Comparison of ENCODE assay signal across 8 cellular contexts in the genomic region with DNA sequence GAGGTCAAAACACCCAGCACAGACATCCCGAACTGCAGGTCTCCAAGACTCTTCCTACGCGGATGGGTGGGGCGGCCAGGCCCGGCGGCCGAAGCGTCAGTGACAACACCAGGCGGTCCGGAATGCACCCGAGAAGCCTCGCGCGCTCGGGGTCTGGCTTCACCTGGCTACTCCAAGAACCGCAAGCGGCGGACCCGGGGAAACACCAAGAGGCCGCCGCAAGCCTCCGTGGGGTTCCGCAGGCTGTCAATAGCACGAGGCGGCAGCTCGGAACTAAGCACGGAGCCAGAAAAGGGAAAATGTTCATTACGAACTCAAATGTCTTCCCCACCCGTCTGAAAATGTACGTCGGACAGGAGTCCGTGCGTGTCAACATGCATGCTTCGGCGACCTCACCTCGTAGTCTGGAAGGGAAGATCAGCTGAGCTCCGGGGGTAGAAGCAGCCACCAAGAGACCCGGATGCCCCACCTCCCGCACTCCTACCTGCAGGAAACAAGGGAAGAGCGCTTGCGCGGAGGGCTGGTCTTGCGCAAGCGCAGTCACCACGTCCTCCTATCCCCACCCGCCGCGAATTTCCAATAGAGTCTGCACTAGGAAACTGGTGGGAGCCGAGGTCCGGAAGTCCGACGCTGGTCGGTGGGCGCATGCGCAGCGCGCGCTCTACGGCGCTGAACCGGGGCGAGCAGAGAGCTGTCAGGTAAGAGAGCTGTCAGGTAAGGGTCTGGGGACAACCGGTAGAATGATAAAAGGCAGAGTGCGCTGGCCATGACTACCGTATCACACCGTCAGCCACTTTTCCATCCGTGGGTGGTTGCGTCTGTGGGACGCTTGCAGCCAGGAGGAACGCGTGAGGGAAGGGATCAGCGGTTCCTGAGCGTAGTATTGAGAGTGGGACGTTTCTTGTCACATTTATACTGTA. TPM values are rescaled to one million over a fixed set of nuclear protein-coding genes. Genes with fewer than 3 reads are reported as not detected.
DNase-seq lines count a peak whose midpoint lies in the region; ATAC-seq and TF ChIP-seq lines count a peak whose summit lies in the region.

A gene (plus strand): TSS at position 646 of the 920 bp plus-strand sequence. CDS start 3,864 bp downstream, outside the sequence.
A gene (minus strand): TSS at position 500 of the 920 bp plus-strand sequence. CDS start 958 bp downstream, outside the sequence.

- peaks cover 9% of the 10 kb centered on the region for H3K4me1 ChIP-seq in GM23338 (ENCODE audit: insufficient read depth)

- H3K4me1 Mint-ChIP-seq in GM23338: no peaks in the 10 kb centered on the region; the same call in none of the 3 replicates
- peaks cover 26% of the 10 kb centered on the region for H3K4me1 Mint-ChIP-seq in activated T-helper 1 cell treated with anti-CD3 and anti-CD28 coated beads, Interleukin-12 subunit alpha, Interleukin-12 subunit beta, Interleukin-2, Interleukin-4 antibody, amounts not matched to agents 30 ng/mL and 10 ng/mL and 1 ng/mL, durations not matched to agents 14 hours and 24 hours and 36 hours (ENCODE audit: low read depth)
- H3K4me1 Mint-ChIP-seq in natural killer cell treated with Interleukin-12 subunit alpha and Interleukin-12 subunit beta and Interleukin-15 and Interleukin-18, amount 100 ng/mL, for 72 hours (ENCODE audit: low read depth in 2 of 2): peaks cover 28 to 36% of the 10 kb centered on the region in 2 donors

- H3K4me3 ChIP-seq in GM23338 (peak within 1 kb of the TSS; percentile 64), fibroblast of the aortic adventitia (ENCODE audit: low read depth, low read length) (peak within 1 kb of the TSS; percentile 100)

- peak within 1 kb of the TSS; percentile 80 for H3K4me2 ChIP-seq in GM23338

- no peaks in the 10 kb centered on the region for H3K36me3 ChIP-seq in GM23338 (ENCODE audit: insufficient read depth)

- no peaks in the 10 kb centered on the region for H3K27me3 ChIP-seq in GM23338 (ENCODE audit: insufficient read depth)

- H3K27ac ChIP-seq in GM23338 (ENCODE audit: low read depth): no peak within 1 kb of the TSS

- H3K79me2 ChIP-seq in GM23338 (replicated peaks; ENCODE audit: insufficient read depth): peaks cover 9% of the 10 kb centered on the region; the same call in 1 of the 2 replicates

- no peak within 1 kb of the TSS for H3K27ac Mint-ChIP-seq in GM23338
- H3K27ac Mint-ChIP-seq in activated T-helper 1 cell treated with anti-CD3 and anti-CD28 coated beads, Interleukin-12 subunit alpha, Interleukin-12 subunit beta, Interleukin-2, Interleukin-4 antibody, amounts not matched to agents 30 ng/mL and 10 ng/mL and 1 ng/mL, durations not matched to agents 14 hours and 24 hours and 36 hours: peak within 1 kb of the TSS; percentile 19
- no peak within 1 kb of the TSS for H3K27ac Mint-ChIP-seq in natural killer cell treated with Interleukin-12 subunit alpha and Interleukin-12 subunit beta and Interleukin-15 and Interleukin-18, amount 100 ng/mL, for 72 hours

- no peak within 1 kb of the TSS for H3K4me3 Mint-ChIP-seq in GM23338
- no peak within 1 kb of the TSS for H3K4me3 Mint-ChIP-seq in activated T-helper 1 cell treated with anti-CD3 and anti-CD28 coated beads, Interleukin-12 subunit alpha, Interleukin-12 subunit beta, Interleukin-2, Interleukin-4 antibody, amounts not matched to agents 30 ng/mL and 10 ng/mL and 1 ng/mL, durations not matched to agents 14 hours and 24 hours and 36 hours
- no peak within 1 kb of the TSS for H3K4me3 Mint-ChIP-seq in natural killer cell treated with Interleukin-12 subunit alpha and Interleukin-12 subunit beta and Interleukin-15 and Interleukin-18, amount 100 ng/mL, for 72 hours

- H3K9me2 ChIP-seq in GM23338 (ENCODE audit: insufficient read depth): no peaks in the 10 kb centered on the region

- no peaks in the 10 kb centered on the region; the same call in 1 of the 3 replicates for H3K36me3 Mint-ChIP-seq in GM23338 (ENCODE audit: low read depth)
- peaks cover 20% of the 10 kb centered on the region for H3K36me3 Mint-ChIP-seq in activated T-helper 1 cell treated with anti-CD3 and anti-CD28 coated beads, Interleukin-12 subunit alpha, Interleukin-12 subunit beta, Interleukin-2, Interleukin-4 antibody, amounts not matched to agents 30 ng/mL and 10 ng/mL and 1 ng/mL, durations not matched to agents 14 hours and 24 hours and 36 hours (ENCODE audit: low read depth)
- peaks cover 26% of the 10 kb centered on the region for H3K36me3 Mint-ChIP-seq in natural killer cell treated with Interleukin-12 subunit alpha and Interleukin-12 subunit beta and Interleukin-15 and Interleukin-18, amount 100 ng/mL, for 72 hours

- DNase-seq in Daoy (ENCODE audit: low read depth): peak; percentile 98
- peak; percentile 98 for DNase-seq in GM23338 (ENCODE audit: low spot score)
- DNase-seq in Kasumi-1 (lab: John Stamatoyannopoulos, UW): peak; percentile 98
- peak; percentile 97 for DNase-seq in RKO (ENCODE audit: low spot score)
- peak; percentile 92 for DNase-seq in activated T-helper 1 cell treated with anti-CD3 and anti-CD28 coated beads, Interleukin-12 subunit alpha, Interleukin-12 subunit beta, Interleukin-2, Interleukin-4 antibody, amounts not matched to agents 30 ng/mL and 10 ng/mL and 1 ng/mL, durations not matched to agents 14 hours and 24 hours and 36 hours (ENCODE audit: low spot score)
- DNase-seq in fibroblast of the aortic adventitia (ENCODE audit: low read depth): peak; percentile 96
- peak; percentile 93 for DNase-seq in natural killer cell treated with Interleukin-12 subunit alpha and Interleukin-12 subunit beta and Interleukin-15 and Interleukin-18, amount 100 ng/mL, for 72 hours (ENCODE audit: low spot score)
- DNase-seq in stimulated activated naive CD8-positive, alpha-beta T cell treated with anti-CD3 and anti-CD28 coated beads, Interleukin-15, Interleukin-2, amounts not matched to agents 100 U/mL and 50 U/mL, for 24 hours: peak; percentile 93

- no peaks in the 10 kb centered on the region for H3K27me3 Mint-ChIP-seq in GM23338 (ENCODE audit: insufficient read depth, low read depth, poor library complexity)
- no peaks in the 10 kb centered on the region for H3K27me3 Mint-ChIP-seq in activated T-helper 1 cell treated with anti-CD3 and anti-CD28 coated beads, Interleukin-12 subunit alpha, Interleukin-12 subunit beta, Interleukin-2, Interleukin-4 antibody, amounts not matched to agents 30 ng/mL and 10 ng/mL and 1 ng/mL, durations not matched to agents 14 hours and 24 hours and 36 hours (ENCODE audit: insufficient read depth)
- no peaks in the 10 kb centered on the region for H3K27me3 Mint-ChIP-seq in natural killer cell treated with Interleukin-12 subunit alpha and Interleukin-12 subunit beta and Interleukin-15 and Interleukin-18, amount 100 ng/mL, for 72 hours

- H4K20me1 ChIP-seq in GM23338 (replicated peaks; ENCODE audit: insufficient read depth): no peaks in the 10 kb centered on the region

- intact Hi-C loops in activated T-helper 1 cell treated with anti-CD3 and anti-CD28 coated beads, Interleukin-12 subunit alpha, Interleukin-12 subunit beta, Interleukin-2, Interleukin-4 antibody, amounts not matched to agents 30 ng/mL and 10 ng/mL and 1 ng/mL, durations not matched to agents 14 hours and 24 hours and 36 hours (cut with micrococcal nuclease): loop anchor here (1.0 to 10.0 kb wide), 8 partner anchors 73 to 727 kb away; a partner anchor contains a TSS

- no peaks in the 10 kb centered on the region for H3K9me3 Mint-ChIP-seq in GM23338
- H3K9me3 Mint-ChIP-seq in activated T-helper 1 cell treated with anti-CD3 and anti-CD28 coated beads, Interleukin-12 subunit alpha, Interleukin-12 subunit beta, Interleukin-2, Interleukin-4 antibody, amounts not matched to agents 30 ng/mL and 10 ng/mL and 1 ng/mL, durations not matched to agents 14 hours and 24 hours and 36 hours: no peaks in the 10 kb centered on the region
- no peaks in the 10 kb centered on the region for H3K9me3 Mint-ChIP-seq in natural killer cell treated with Interleukin-12 subunit alpha and Interleukin-12 subunit beta and Interleukin-15 and Interleukin-18, amount 100 ng/mL, for 72 hours

- H2AFZ ChIP-seq in GM23338: peak within 1 kb of the TSS; percentile 80

- peak; percentile 98 for ATAC-seq in GM23338
- ATAC-seq in natural killer cell treated with Interleukin-12 subunit alpha and Interleukin-12 subunit beta and Interleukin-15 and Interleukin-18, amount 100 ng/mL, for 72 hours: peak; percentile 90 to 94
- ATAC-seq in stimulated activated naive CD8-positive, alpha-beta T cell treated with anti-CD3 and anti-CD28 coated beads, Interleukin-15, Interleukin-2, amounts not matched to agents 100 U/mL and 50 U/mL, for 24 hours: peak; percentile 92

- no peaks in the 10 kb centered on the region for H3F3A ChIP-seq in GM23338 (replicated peaks; ENCODE audit: low read depth)

- TF ChIP-seq CTCF in GM23338 (conservative IDR thresholded peaks at IDR 0.05; ENCODE audit: low read depth in 2 of 2): no peak
- TF ChIP-seq CTCF in fibroblast of the aortic adventitia (IDR thresholded peaks at IDR 0.05; ENCODE audit: insufficient read depth, low read length): no peak

TF ChIP-seq in GM23338, 12 proteins besides CTCF, POLR2A, EP300 and RAD21 (continues in another document):
- no peak for TF ChIP-seq ZNF331 (CRISPR knock-in tag; IDR thresholded peaks at IDR 0.05; ENCODE audit: low read depth)

RNA-seq across cellular contexts. Expression of the first gene that starts in this region (rescaled TPM):
- 19.7 and 25.2 TPM in 2 replicates for total RNA-seq in Daoy (2014; rRNA removed; shearing (Covaris generic))
- total RNA-seq in GM23338 (2014; rRNA removed; shearing (Covaris generic)): 2.8 and 3.5 TPM in 2 replicates
- 4.3 and 8.0 TPM in 2 replicates for polyA plus RNA-seq in GM23338 (2016; fragmentation: Nextera tagmentation; extraction: Ambion mirVana)
- 16.6 and 17.6 TPM in 2 replicates for total RNA-seq in activated T-helper 1 cell treated with anti-CD3 and anti-CD28 coated beads, Interleukin-12 subunit alpha, Interleukin-12 subunit beta, Interleukin-2, Interleukin-4 antibody, amounts not matched to agents 30 ng/mL and 10 ng/mL and 1 ng/mL, durations not matched to agents 14 hours and 24 hours and 36 hours
- total RNA-seq in fibroblast of the aortic adventitia (ENCODE audit: low replicate concordance): 8.5 and 14.0 TPM in 2 replicates
- 10 to 100 TPM; 13.2 to 15.3 TPM for total RNA-seq in natural killer cell treated with Interleukin-12 subunit alpha and Interleukin-12 subunit beta and Interleukin-15 and Interleukin-18, amount 100 ng/mL, for 72 hours

RNA-seq across cellular contexts. Expression of the second gene that starts in this region (rescaled TPM):
- 18.5 and 21.6 TPM in 2 replicates for total RNA-seq in Daoy (2014; rRNA removed; shearing (Covaris generic))
- total RNA-seq in GM23338 (2014; rRNA removed; shearing (Covaris generic)): 13.7 and 18.8 TPM in 2 replicates
- 2.7 and 4.0 TPM in 2 replicates for polyA plus RNA-seq in GM23338 (2016; fragmentation: Nextera tagmentation; extraction: Ambion mirVana)
- total RNA-seq in activated T-helper 1 cell treated with anti-CD3 and anti-CD28 coated beads, Interleukin-12 subunit alpha, Interleukin-12 subunit beta, Interleukin-2, Interleukin-4 antibody, amounts not matched to agents 30 ng/mL and 10 ng/mL and 1 ng/mL, durations not matched to agents 14 hours and 24 hours and 36 hours: 15.7 and 16.0 TPM in 2 replicates
- total RNA-seq in fibroblast of the aortic adventitia (ENCODE audit: low replicate concordance): 20.6 and 21.1 TPM in 2 replicates
- 10 to 100 TPM; 23.3 to 27.3 TPM for total RNA-seq in natural killer cell treated with Interleukin-12 subunit alpha and Interleukin-12 subunit beta and Interleukin-15 and Interleukin-18, amount 100 ng/mL, for 72 hours
